Comparison of ENCODE assay signal across 3 cellular contexts in the genomic region with DNA sequence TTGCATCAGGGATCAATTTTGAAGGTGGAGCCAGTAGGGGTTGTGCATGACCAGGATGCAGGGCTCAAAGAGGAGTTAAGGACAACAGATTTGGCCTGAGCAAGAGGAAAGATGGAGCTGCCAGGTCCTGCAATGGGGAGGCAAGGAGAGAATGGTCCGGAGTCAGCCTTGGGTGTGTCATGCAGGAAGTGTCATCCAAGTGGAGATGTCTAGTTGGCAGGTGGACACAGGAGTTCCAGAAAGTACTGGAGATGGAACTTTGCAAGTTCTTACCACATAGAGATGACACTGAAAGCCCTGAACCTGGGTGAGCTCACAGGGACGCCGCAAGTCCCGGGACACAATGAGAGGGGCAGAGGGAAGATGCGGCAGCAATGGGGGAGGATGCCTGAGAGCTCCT.
DNase-seq lines count a peak whose midpoint lies in the region; ATAC-seq, FAIRE-seq and TF ChIP-seq lines count a peak whose summit lies in the region.
"Not testable (repeated sequence)": the region's sequence is repeated elsewhere in the genome, so short reads cannot be mapped to it uniquely, and the experiment has no call there.

No MANE protein-coding gene starts in this region.

- not testable (repeated sequence) for H3K9me3 ChIP-seq in psoas muscle, gastrocnemius medialis

- in situ Hi-C loops in gastrocnemius medialis (cut with MboI; ENCODE audit: low sequenced_read_pairs in 4 of 4), result not testable (repeated sequence)

- not testable (repeated sequence) for H3K27me3 ChIP-seq in bronchial epithelial cell (ENCODE audit: control insufficient read depth, insufficient read depth, low read length); psoas muscle (ENCODE audit: insufficient read depth in 3 of 3, low read length in 2 of 3); gastrocnemius medialis

- not testable (repeated sequence) for H3K36me3 ChIP-seq in bronchial epithelial cell (ENCODE audit: control insufficient read depth, insufficient read depth, low read length); psoas muscle (ENCODE audit: insufficient read depth in 1 of 2, low read depth in 1 of 2); gastrocnemius medialis

- DNase-seq in bronchial epithelial cell (ENCODE audit: low read depth); psoas muscle; gastrocnemius medialis: not testable (repeated sequence)

- not testable (repeated sequence) for TF ChIP-seq CTCF in bronchial epithelial cell (IDR thresholded peaks at IDR 0.05; ENCODE audit: insufficient read depth, low read length, severe bottlenecking); psoas muscle (IDR thresholded peaks at IDR 0.05); gastrocnemius medialis (IDR thresholded peaks at IDR 0.05 in 4 of 5, conservative IDR thresholded peaks at IDR 0.05 in 1 of 5)

- H3K27ac ChIP-seq in psoas muscle, gastrocnemius medialis: not testable (repeated sequence)

- not testable (repeated sequence) for TF ChIP-seq POLR2A in gastrocnemius medialis (IDR thresholded peaks at IDR 0.05)

- WGBS in psoas muscle, 3 donors, result no CpG with 5 or more reads among the region's 5 CpGs

- intact Hi-C loops in psoas muscle (cut with DNase I); gastrocnemius medialis (cut with DNase I; ENCODE audit: low total_unique reads): not testable (repeated sequence)

- H3K4me3 ChIP-seq in bronchial epithelial cell (ENCODE audit: low read depth, low read length); psoas muscle; gastrocnemius medialis: not testable (repeated sequence)

- ATAC-seq in psoas muscle (peak in 3 of 4 donors; percentile 39 to 65 (median 45)), gastrocnemius medialis (peak; percentile 44 to 59)

- not testable (repeated sequence) for H3K4me1 ChIP-seq in psoas muscle, gastrocnemius medialis

- peak; percentile 58 for FAIRE-seq in bronchial epithelial cell (lab: Jason Lieb, UNC)
